ENCODE assay signal across 8 cellular contexts in genomic region chr10:102502337-102503151, GRCh38. TPM values are rescaled to one million over a fixed set of nuclear protein-coding genes. Genes with fewer than 3 reads are reported as not detected.
DNase-seq lines count a peak whose midpoint lies in the region; ATAC-seq and TF ChIP-seq lines count a peak whose summit lies in the region.

TSS of gene ACTR1A (minus strand) at chr10:102502712. CDS start at chr10:102502647, 65 bp downstream.

- peak within 1 kb of the TSS; percentile 100 for H3K4me3 ChIP-seq in suprapubic skin

- peak within 1 kb of the TSS; percentile 86 for H3K27ac ChIP-seq in suprapubic skin

- peak within 1 kb of the TSS; percentile 53 for H3K27ac Mint-ChIP-seq in activated naive CD4-positive, alpha-beta T cell treated with anti-CD3 and anti-CD28 coated beads, Interleukin-2, amount 50 U/mL, for 24 hours

- no peaks in the 10 kb centered on the region for H3K36me3 Mint-ChIP-seq in activated naive CD4-positive, alpha-beta T cell treated with anti-CD3 and anti-CD28 coated beads, Interleukin-2, amount 50 U/mL, for 24 hours

- DNase-seq in GM10248 (ENCODE audit: extremely low spot score) (peak; percentile 89), NCI-H1092 treated with DMSO at 0.1 percent for 48 hours (lab: John Stamatoyannopoulos, UW) (peak; percentile 98), globus pallidus (ENCODE audit: low spot score) (peak; percentile 99), nucleus accumbens (lab: John Stamatoyannopoulos, UW) (peak; percentile 82 to 99 (median 95)), suprapubic skin (ENCODE audit: low spot score in 2 of 2) (peak; percentile 96 to 97)

- H3K9me3 ChIP-seq in suprapubic skin, result no peaks in the 10 kb centered on the region

- H3K9me3 Mint-ChIP-seq in activated naive CD4-positive, alpha-beta T cell treated with anti-CD3 and anti-CD28 coated beads, Interleukin-2, amount 50 U/mL, for 24 hours, result no peaks in the 10 kb centered on the region

- peaks cover 51% of the 10 kb centered on the region for H3K4me1 Mint-ChIP-seq in activated naive CD4-positive, alpha-beta T cell treated with anti-CD3 and anti-CD28 coated beads, Interleukin-2, amount 50 U/mL, for 24 hours

- no peaks in the 10 kb centered on the region for H3K27me3 Mint-ChIP-seq in activated naive CD4-positive, alpha-beta T cell treated with anti-CD3 and anti-CD28 coated beads, Interleukin-2, amount 50 U/mL, for 24 hours

- POLR2A ChIA-PET in GM10248 (lab: Yijun Ruan, JAX), result no interaction called here

- under 1% methylated on average over 23 of the region's 42 CpGs for WGBS in suprapubic skin

- CTCF ChIA-PET in GM10248 (lab: Yijun Ruan, JAX), result interaction anchor here (0.8 to 16.4 kb wide), 21 partner anchors 9 to 115 kb away, joined by 3 to 174 read pairs (median 4); no protein-coding TSS in a partner anchor

- H3K27me3 ChIP-seq in suprapubic skin, result no peaks in the 10 kb centered on the region

- TF ChIP-seq EP300 in suprapubic skin (IDR thresholded peaks at IDR 0.05), result no peak

- TF ChIP-seq POLR2A in suprapubic skin (IDR thresholded peaks at IDR 0.05), result peak in 1 of 2 donors; percentile 77

- ATAC-seq in HG02610 (IDR thresholded peaks at IDR 0.05; ENCODE audit: unreplicated experiment) (peak; percentile 47), SK-N-SH treated with all-trans-retinoic acid at 6 μM for 48 hours (peak; percentile 89)

- peaks cover 71% of the 10 kb centered on the region for H3K4me1 ChIP-seq in suprapubic skin

- no peak within 1 kb of the TSS for H3K4me3 Mint-ChIP-seq in activated naive CD4-positive, alpha-beta T cell treated with anti-CD3 and anti-CD28 coated beads, Interleukin-2, amount 50 U/mL, for 24 hours

- TF ChIP-seq CTCF in GM10248 (IDR thresholded peaks at IDR 0.05; ENCODE audit: control extremely low read depth, extremely low read depth, low read depth, missing control alignments) (no peak), suprapubic skin (IDR thresholded peaks at IDR 0.05) (no peak)

- no peaks in the 10 kb centered on the region for H3K36me3 ChIP-seq in suprapubic skin

TF ChIP-seq in SK-N-SH treated with all-trans-retinoic acid at 6 μM for 48 hours, 23 proteins besides CTCF, POLR2A, EP300 and RAD21:
- TF ChIP-seq TSHZ2 (CRISPR knock-in tag; IDR thresholded peaks at IDR 0.05) (peak; percentile 80), GLIS3 (CRISPR knock-in tag; IDR thresholded peaks at IDR 0.05) (no peak)

RNA-seq across cellular contexts. Expression of gene ACTR1A, which starts in this region (rescaled TPM):
- 100 to 1,000 TPM in 3 of 4 donors, 10 to 100 TPM in 1; 71.5 to 108 (median 105) TPM for total RNA-seq in suprapubic skin

Comparison
In these comparisons a context has a peak if more than half of its experiments do, and no peak if none do; other contexts are left out.
1. Peak in every context shown above with its lines: DNase-seq, ATAC-seq, H3K4me3 ChIP-seq and H3K27ac ChIP-seq.